8 cellular contexts compared by ENCODE assay signal in the genomic region with DNA sequence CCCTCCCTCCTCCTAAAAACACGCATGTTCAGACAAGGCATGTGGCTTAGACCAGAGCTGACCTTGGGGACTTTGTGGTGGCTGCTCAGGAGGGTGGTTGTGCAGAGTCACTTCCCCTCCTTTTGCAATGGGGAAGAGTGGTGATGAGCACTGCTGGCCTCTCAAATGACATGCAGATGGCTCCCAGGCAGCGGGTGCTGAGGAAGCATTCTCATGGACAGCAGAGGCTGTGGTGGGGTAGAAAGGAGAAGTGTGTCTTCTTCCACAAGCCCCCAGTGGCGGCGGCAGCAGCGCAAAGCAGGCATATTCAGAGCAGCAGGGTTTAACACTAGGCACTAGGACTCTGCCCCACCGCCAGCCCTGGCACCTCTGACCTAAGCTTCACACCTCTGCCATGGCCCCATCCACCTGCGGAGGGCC.
DNase-seq lines count a peak whose midpoint lies in the region; ATAC-seq lines count a peak whose summit lies in the region.

No MANE protein-coding gene starts in this region.

- peaks cover 86% of the 10 kb centered on the region for H3K4me1 Mint-ChIP-seq in activated CD4-positive, alpha-beta memory T cell treated with anti-CD3 and anti-CD28 coated beads, Interleukin-2, amount 10 ng/mL, durations not matched to agents 7 days and 5 days
- peaks cover 36 to 49% (median 41%) of the 10 kb centered on the region in 3 donors for H3K4me1 Mint-ChIP-seq in naive B cell

- ATAC-seq in HG03159 (IDR thresholded peaks at IDR 0.05; ENCODE audit: unreplicated experiment): peak; percentile 41
- ATAC-seq in naive B cell (ENCODE audit: low read depth in 2 of 2): peak; percentile 82 to 87

- peaks cover 5% of the 10 kb centered on the region for H3K36me3 Mint-ChIP-seq in activated CD4-positive, alpha-beta memory T cell treated with anti-CD3 and anti-CD28 coated beads, Interleukin-2, amount 10 ng/mL, durations not matched to agents 7 days and 5 days (ENCODE audit: low read depth)
- no peaks in the 10 kb centered on the region for H3K36me3 Mint-ChIP-seq in naive B cell

- no peaks in the 10 kb centered on the region for H3K9me3 Mint-ChIP-seq in activated CD4-positive, alpha-beta memory T cell treated with anti-CD3 and anti-CD28 coated beads, Interleukin-2, amount 10 ng/mL, durations not matched to agents 7 days and 5 days
- no peaks in the 10 kb centered on the region for H3K9me3 Mint-ChIP-seq in naive B cell

- peak; percentile 11 to 32 for DNase-seq in activated CD4-positive, alpha-beta T cell treated with anti-CD3 and anti-CD28 coated beads, Interleukin-2, amount 50 U/mL, for 48 hours
- no peak for DNase-seq in activated CD4-positive, alpha-beta T cell treated with anti-CD3 and anti-CD28 coated beads for 4 hours
- peak; percentile 25 for DNase-seq in activated CD4-positive, alpha-beta memory T cell treated with anti-CD3 and anti-CD28 coated beads, Interleukin-2, amount 10 ng/mL, durations not matched to agents 7 days and 5 days
- DNase-seq in naive B cell (peak; percentile 69), DMS79 treated with DMSO at 0.1 percent for 48 hours (lab: John Stamatoyannopoulos, UW) (no peak), GM19240 (ENCODE audit: insufficient read length, low spot score) (no peak), dedifferentiated amniotic fluid mesenchymal stem cell (ENCODE audit: extremely low spot score) (no peak)

- H3K4me3 Mint-ChIP-seq in activated CD4-positive, alpha-beta memory T cell treated with anti-CD3 and anti-CD28 coated beads, Interleukin-2, amount 10 ng/mL, durations not matched to agents 7 days and 5 days: no peak overlapping the region
- H3K4me3 Mint-ChIP-seq in naive B cell: peak overlapping the region in 3 of 8 donors; percentile 37 to 54 (median 45)

- H3K27ac Mint-ChIP-seq in activated CD4-positive, alpha-beta memory T cell treated with anti-CD3 and anti-CD28 coated beads, Interleukin-2, amount 10 ng/mL, durations not matched to agents 7 days and 5 days: no peak overlapping the region
- peak overlapping the region in 3 of 6 donors; percentile 36 to 70 (median 68) for H3K27ac Mint-ChIP-seq in naive B cell

- CTCF ChIA-PET in activated CD4-positive, alpha-beta memory T cell treated with anti-CD3 and anti-CD28 coated beads, Interleukin-2, amount 10 ng/mL, durations not matched to agents 7 days and 5 days (lab: Charles Lee): interaction anchor here (0.8 kb wide), 1 partner anchor 298 kb away, joined by 3 read pairs; no protein-coding TSS in a partner anchor

- POLR2A ChIA-PET in activated CD4-positive, alpha-beta memory T cell treated with anti-CD3 and anti-CD28 coated beads, Interleukin-2, amount 10 ng/mL, durations not matched to agents 7 days and 5 days (lab: Charles Lee): no interaction called here

- no peaks in the 10 kb centered on the region for H3K27me3 Mint-ChIP-seq in activated CD4-positive, alpha-beta memory T cell treated with anti-CD3 and anti-CD28 coated beads, Interleukin-2, amount 10 ng/mL, durations not matched to agents 7 days and 5 days
- H3K27me3 Mint-ChIP-seq in naive B cell: peaks cover under 1 to 15% (median 13%) of the 10 kb centered on the region in 3 donors

Comparison
In these comparisons a context has a peak if more than half of its experiments do, and no peak if none do; other contexts are left out.
1. DNase-seq: peak in activated CD4-positive, alpha-beta T cell treated with anti-CD3 and anti-CD28 coated beads, Interleukin-2, amount 50 U/mL, for 48 hours (2 of 2), activated CD4-positive, alpha-beta memory T cell treated with anti-CD3 and anti-CD28 coated beads, Interleukin-2, amount 10 ng/mL, durations not matched to agents 7 days and 5 days (single experiment) and naive B cell (single experiment); none in activated CD4-positive, alpha-beta T cell treated with anti-CD3 and anti-CD28 coated beads for 4 hours (0 of 2), DMS79 treated with DMSO at 0.1 percent for 48 hours (single experiment), GM19240 (single experiment) and dedifferentiated amniotic fluid mesenchymal stem cell (single experiment).